ENCODE assay signal across 10 cellular contexts in genomic region chr16:17343028-17343427, GRCh38.
DNase-seq lines count a peak whose midpoint lies in the region; ATAC-seq lines count a peak whose summit lies in the region.
"Had no signal": no experiment of that assay in that cellular context is flagged by ENCODE, and none has a peak within 500 bp of the region (broad histone marks: within the 10 kb centered on the region; RNA-seq: fewer than 3 reads in every experiment).

No MANE protein-coding gene starts in this region.

- POLR2A ChIA-PET in activated CD4-positive, alpha-beta memory T cell treated with anti-CD3 and anti-CD28 coated beads, Interleukin-2, amount 10 ng/mL, durations not matched to agents 7 days and 5 days (lab: Charles Lee), result interaction anchor here (0.8 to 10.5 kb wide), 13 partner anchors 13 to 130 kb away, joined by 3 to 353 read pairs (median 3); partner anchors contain the start of gene XYLT1

- peak; percentile 89 for DNase-seq in GF-D8 (lab: John Stamatoyannopoulos, UW)
- DNase-seq in activated CD4-positive, alpha-beta memory T cell treated with anti-CD3 and anti-CD28 coated beads, Interleukin-2, amount 10 ng/mL, durations not matched to agents 7 days and 5 days, result peak; percentile 74
- DNase-seq in myocyte (ENCODE audit: low read depth), result peak; percentile 72
- no peak for DNase-seq in NCI-H345 (lab: John Stamatoyannopoulos, UW)
- DNase-seq in DMS79 (lab: John Stamatoyannopoulos, UW), result no peak
- no peak for DNase-seq in ureter (ENCODE audit: low spot score)
- DNase-seq: midbrain had no signal

- peak overlapping the region in 3 of 4 donors; percentile 12 to 78 (median 77) for H3K4me3 Mint-ChIP-seq in IgD-negative memory B cell
- peak overlapping the region; percentile 34 for H3K4me3 Mint-ChIP-seq in activated CD4-positive, alpha-beta memory T cell treated with anti-CD3 and anti-CD28 coated beads, Interleukin-2, amount 10 ng/mL, durations not matched to agents 7 days and 5 days

- H3K4me1 Mint-ChIP-seq in IgD-negative memory B cell, result peaks cover 44 to 53% (median 45%) of the 10 kb centered on the region in 3 donors
- H3K4me1 Mint-ChIP-seq in activated CD4-positive, alpha-beta memory T cell treated with anti-CD3 and anti-CD28 coated beads, Interleukin-2, amount 10 ng/mL, durations not matched to agents 7 days and 5 days, result peaks cover 79% of the 10 kb centered on the region

- ATAC-seq in GM18873 (IDR thresholded peaks at IDR 0.05; ENCODE audit: low FRiP score, unreplicated experiment), result no peak
- ATAC-seq: esophagus mucosa had no signal

- H3K9me3 Mint-ChIP-seq in IgD-negative memory B cell, result no peaks in the 10 kb centered on the region
- H3K9me3 Mint-ChIP-seq in activated CD4-positive, alpha-beta memory T cell treated with anti-CD3 and anti-CD28 coated beads, Interleukin-2, amount 10 ng/mL, durations not matched to agents 7 days and 5 days, result no peaks in the 10 kb centered on the region

- peak overlapping the region; percentile 6 to 72 (median 53) for H3K27ac Mint-ChIP-seq in IgD-negative memory B cell
- H3K27ac Mint-ChIP-seq in activated CD4-positive, alpha-beta memory T cell treated with anti-CD3 and anti-CD28 coated beads, Interleukin-2, amount 10 ng/mL, durations not matched to agents 7 days and 5 days, result peak overlapping the region; percentile 90

- CTCF ChIA-PET in activated CD4-positive, alpha-beta memory T cell treated with anti-CD3 and anti-CD28 coated beads, Interleukin-2, amount 10 ng/mL, durations not matched to agents 7 days and 5 days (lab: Charles Lee), result interaction anchor here (1.1 to 1.5 kb wide), 4 partner anchors 22 to 127 kb away, joined by 3 to 6 read pairs (median 4); no protein-coding TSS in a partner anchor

- peaks cover 1% of the 10 kb centered on the region for H3K27me3 Mint-ChIP-seq in IgD-negative memory B cell
- no peaks in the 10 kb centered on the region for H3K27me3 Mint-ChIP-seq in activated CD4-positive, alpha-beta memory T cell treated with anti-CD3 and anti-CD28 coated beads, Interleukin-2, amount 10 ng/mL, durations not matched to agents 7 days and 5 days

- peaks cover 2% of the 10 kb centered on the region for H3K36me3 Mint-ChIP-seq in IgD-negative memory B cell
- peaks cover 31% of the 10 kb centered on the region for H3K36me3 Mint-ChIP-seq in activated CD4-positive, alpha-beta memory T cell treated with anti-CD3 and anti-CD28 coated beads, Interleukin-2, amount 10 ng/mL, durations not matched to agents 7 days and 5 days (ENCODE audit: low read depth)

Comparison
In these comparisons a context has a peak if more than half of its experiments do, and no peak if none do; other contexts are left out.
1. DNase-seq: peak in GF-D8 (single experiment), activated CD4-positive, alpha-beta memory T cell treated with anti-CD3 and anti-CD28 coated beads, Interleukin-2, amount 10 ng/mL, durations not matched to agents 7 days and 5 days (single experiment) and myocyte (single experiment); none in NCI-H345 (single experiment), DMS79 (single experiment) and ureter (single experiment).